ENCODE assay signal across 18 cellular contexts in the genomic region with DNA sequence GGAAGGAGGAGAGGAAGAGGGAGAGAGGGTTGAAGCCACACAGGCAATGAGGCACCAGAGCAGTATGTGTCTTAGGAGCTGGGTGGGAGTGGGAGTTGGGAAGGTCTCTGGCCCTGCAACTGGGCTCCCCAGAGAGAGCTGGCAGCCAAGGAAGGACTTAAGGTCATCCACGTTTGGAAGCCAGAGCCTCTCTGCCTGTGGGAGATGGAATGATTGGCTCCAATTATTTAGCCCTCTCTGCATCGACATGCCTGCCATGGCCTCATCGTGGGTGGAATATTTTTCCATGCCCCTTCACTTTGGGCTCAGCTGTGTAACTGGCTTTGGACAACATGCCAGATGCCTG.
DNase-seq lines count a peak whose midpoint lies in the region; ATAC-seq and TF ChIP-seq lines count a peak whose summit lies in the region.
"Had no signal": no experiment of that assay in that cellular context is flagged by ENCODE, and none has a peak within 500 bp of the region (broad histone marks: within the 10 kb centered on the region; RNA-seq: fewer than 3 reads in every experiment).

No MANE protein-coding gene starts in this region.

- TF ChIP-seq POLR2A in uterus (IDR thresholded peaks at IDR 0.05): no peak

- no peak overlapping the region for H3K9ac ChIP-seq in trophoblast cell (ENCODE audit: low read length)
- H3K9ac ChIP-seq: BLaER1 had no signal

- H3K14ac ChIP-seq in trophoblast cell (ENCODE audit: low read length): no peak overlapping the region

- intact Hi-C loops in uterus (cut with DNase I; ENCODE audit: low total_unique reads): no loop called here

- peak overlapping the region in 4 of 5 experiments; percentile 35 to 77 (median 61) for H3K27ac Mint-ChIP-seq in brain

- DNase-seq in left lobe of liver (ENCODE audit: low spot score) (peak; percentile 23), trophoblast cell (no peak), uterus (no peak), middle frontal gyrus (ENCODE audit: extremely low spot score, low spot score) (no peak), SHP77 treated with DMSO at 0.1 percent for 48 hours (lab: John Stamatoyannopoulos, UW) (no peak)
- DNase-seq: GF-D8; GOT3; NCI-H1436; NCI-H2081 treated with DMSO at 0.1 percent for 48 hours; NCI-H226; NCI-H526; NK-92 treated with Interleukin-12 subunit alpha and Interleukin-12 subunit beta, amount 100 ng/mL, for 24 hours; OCI-M1 had no signal

- no peak overlapping the region for H3K23ac ChIP-seq in trophoblast cell (ENCODE audit: low read length)

- no peak overlapping the region for H2AFZ ChIP-seq in trophoblast cell (ENCODE audit: insufficient read depth, low read length, poor library complexity)

- WGBS in trophoblast cell (ENCODE audit: extremely low coverage, insufficient coverage, insufficient read length): no CpG with 5 or more reads among the region's 3 CpGs

- no peak for TF ChIP-seq CTCF in brain (conservative IDR thresholded peaks at IDR 0.05)
- no peak for TF ChIP-seq CTCF in uterus (IDR thresholded peaks at IDR 0.05)

- H2BK12ac ChIP-seq in trophoblast cell (ENCODE audit: low read length): peak overlapping the region; percentile 89

- no peak overlapping the region for H3K4me2 ChIP-seq in trophoblast cell (ENCODE audit: low read length)
- H3K4me2 ChIP-seq: BLaER1 had no signal

- H3K4me3 ChIP-seq in trophoblast cell (ENCODE audit: low read depth, low read length) (no peak overlapping the region), uterus (no peak overlapping the region)
- H3K4me3 ChIP-seq: BLaER1 had no signal

- peaks cover 29% of the 10 kb centered on the region for H3K79me1 ChIP-seq in trophoblast cell (ENCODE audit: low read length)

- H2BK120ac ChIP-seq in trophoblast cell (ENCODE audit: insufficient read depth, low read length, poor library complexity): peak overlapping the region; percentile 1

- H3K27me3 ChIP-seq in trophoblast cell (ENCODE audit: insufficient read depth, low read length) (no peaks in the 10 kb centered on the region), uterus (no peaks in the 10 kb centered on the region)
- H3K27me3 ChIP-seq: BLaER1 had no signal

- no peak for ATAC-seq in left lobe of liver
- no peak for ATAC-seq in GM18870 (IDR thresholded peaks at IDR 0.05; ENCODE audit: unreplicated experiment)

- peaks cover 12% of the 10 kb centered on the region for H3K27me3 Mint-ChIP-seq in brain

- H3K36me3 Mint-ChIP-seq in brain: no peaks in the 10 kb centered on the region

- H3K9me3 ChIP-seq in trophoblast cell (ENCODE audit: insufficient read depth, low read depth, low read length) (peaks cover 2% of the 10 kb centered on the region), uterus (no peaks in the 10 kb centered on the region)
- H3K9me3 ChIP-seq: BLaER1 had no signal

- H3K27ac ChIP-seq in trophoblast cell (ENCODE audit: low read depth, low read length) (no peak overlapping the region), uterus (peak overlapping the region; percentile 76 to 86)
- H3K27ac ChIP-seq: BLaER1, HL-60, RWPE1 had no signal

- H2AK5ac ChIP-seq in trophoblast cell (ENCODE audit: low read length): peak overlapping the region; percentile 50

- no peak overlapping the region for H4K12ac ChIP-seq in trophoblast cell (ENCODE audit: low read depth, low read length)

- no peak overlapping the region for H3K4me3 Mint-ChIP-seq in brain

- H4K91ac ChIP-seq in trophoblast cell (ENCODE audit: low read depth, low read length): peak overlapping the region; percentile 37

- H3K4me1 ChIP-seq in trophoblast cell (ENCODE audit: control insufficient read depth in 1 of 2, insufficient read depth in 2 of 2, low read length in 2 of 2) (peaks cover 9 to 19% of the 10 kb centered on the region in 2 experiments), uterus (peaks cover 29 to 31% of the 10 kb centered on the region in 2 donors)
- H3K4me1 ChIP-seq: BLaER1 had no signal

- H3K4me1 Mint-ChIP-seq in brain: peaks cover 58% of the 10 kb centered on the region

- H3K9me3 Mint-ChIP-seq in brain: peaks cover 0 to 7% (median 4%) of the 10 kb centered on the region in 5 experiments

- H3K18ac ChIP-seq in trophoblast cell (ENCODE audit: low read length): no peak overlapping the region

- no peak overlapping the region for H2BK5ac ChIP-seq in trophoblast cell (ENCODE audit: low read depth, low read length, poor library complexity)

- H3K79me2 ChIP-seq in trophoblast cell (ENCODE audit: control insufficient read depth, insufficient read depth, low read length, poor library complexity): peaks cover 2% of the 10 kb centered on the region

- H3K36me3 ChIP-seq in trophoblast cell (ENCODE audit: control insufficient read depth in 1 of 2, insufficient read depth in 2 of 2, low read length in 2 of 2): no peaks in the 10 kb centered on the region
- no peaks in the 10 kb centered on the region for H3K36me3 ChIP-seq in uterus
- H3K36me3 ChIP-seq: BLaER1 had no signal

- H3K4ac ChIP-seq in trophoblast cell (ENCODE audit: low read depth, low read length): no peak overlapping the region

- no peak overlapping the region for H4K8ac ChIP-seq in trophoblast cell (ENCODE audit: low read depth, low read length)
